Comparison of ENCODE assay signal across 16 cellular contexts in genomic region chr4:8475751-8476575, GRCh38. TPM values are rescaled to one million over a fixed set of nuclear protein-coding genes. Genes with fewer than 3 reads are reported as not detected.
DNase-seq lines count a peak whose midpoint lies in the region; ATAC-seq and TF ChIP-seq lines count a peak whose summit lies in the region.
"Had no signal": no experiment of that assay in that cellular context is flagged by ENCODE, and none has a peak within 500 bp of the region (broad histone marks: within the 10 kb centered on the region; RNA-seq: fewer than 3 reads in every experiment).

No MANE protein-coding gene starts in this region.

- no peak overlapping the region for H3K4me2 ChIP-seq in neural progenitor cell

- no peaks in the 10 kb centered on the region for H3K79me2 ChIP-seq in neural progenitor cell (ENCODE audit: low read depth)

- H3K4me3 ChIP-seq in H7 (ENCODE audit: insufficient read depth, low read depth, low read length) (no peak overlapping the region), neural progenitor cell (no peak overlapping the region)

- DNase-seq in H7 (peak; percentile 46), neural progenitor cell (ENCODE audit: low spot score) (no peak), epidermal melanocyte (ENCODE audit: insufficient read length, low spot score) (no peak), left colon (no peak)
- no peak for DNase-seq in stimulated activated effector memory CD8-positive, alpha-beta T cell treated with anti-CD3 and anti-CD28 coated beads, Interleukin-12 subunit alpha, Interleukin-12 subunit beta, amount 100 ng/mL, for 72 hours (ENCODE audit: low spot score in 2 of 2)
- DNase-seq: CD8-positive, alpha-beta T cell; COR-L47; DMS153; DND-41; GDM1; IMR-90 had no signal

- H3F3A ChIP-seq in neural progenitor cell (ENCODE audit: low read depth), result no peaks in the 10 kb centered on the region

- no peak overlapping the region for H3K9ac ChIP-seq in neural progenitor cell

- no peaks in the 10 kb centered on the region for H4K20me1 ChIP-seq in neural progenitor cell (ENCODE audit: low read depth)

- H3K4me3 Mint-ChIP-seq in brain (no peak overlapping the region), neural progenitor cell (peak overlapping the region; percentile 63)
- H3K4me3 Mint-ChIP-seq in stimulated activated effector memory CD8-positive, alpha-beta T cell treated with anti-CD3 and anti-CD28 coated beads, Interleukin-12 subunit alpha, Interleukin-12 subunit beta, amount 100 ng/mL, for 72 hours, result no peak overlapping the region
- H3K4me3 Mint-ChIP-seq: B cell; CD14-positive monocyte; CD8-positive, alpha-beta T cell had no signal

- ATAC-seq in stimulated activated effector memory CD8-positive, alpha-beta T cell treated with anti-CD3 and anti-CD28 coated beads, Interleukin-12 subunit alpha, Interleukin-12 subunit beta, amount 100 ng/mL, for 72 hours, result peak; percentile 29
- ATAC-seq in left colon (no peak), HG02759 (IDR thresholded peaks at IDR 0.05; ENCODE audit: unreplicated experiment) (no peak)
- ATAC-seq: CD8-positive, alpha-beta T cell; HCT116 had no signal

- peaks cover 14% of the 10 kb centered on the region for H3K4me1 Mint-ChIP-seq in brain
- peaks cover 27% of the 10 kb centered on the region for H3K4me1 Mint-ChIP-seq in neural progenitor cell
- H3K4me1 Mint-ChIP-seq in stimulated activated effector memory CD8-positive, alpha-beta T cell treated with anti-CD3 and anti-CD28 coated beads, Interleukin-12 subunit alpha, Interleukin-12 subunit beta, amount 100 ng/mL, for 72 hours, result no peaks in the 10 kb centered on the region
- H3K4me1 Mint-ChIP-seq: B cell, CD14-positive monocyte had no signal

- H3K9me3 ChIP-seq in neural progenitor cell (ENCODE audit: low read depth), result no peaks in the 10 kb centered on the region

- H3K9me3 Mint-ChIP-seq in brain, result no peaks in the 10 kb centered on the region
- no peaks in the 10 kb centered on the region for H3K9me3 Mint-ChIP-seq in neural progenitor cell
- H3K9me3 Mint-ChIP-seq in stimulated activated effector memory CD8-positive, alpha-beta T cell treated with anti-CD3 and anti-CD28 coated beads, Interleukin-12 subunit alpha, Interleukin-12 subunit beta, amount 100 ng/mL, for 72 hours, result no peaks in the 10 kb centered on the region
- H3K9me3 Mint-ChIP-seq: CD8-positive, alpha-beta T cell had no signal

- no peaks in the 10 kb centered on the region for H3K27me3 ChIP-seq in H7 (ENCODE audit: control insufficient read depth, insufficient read depth, low read length)
- H3K27me3 ChIP-seq in neural progenitor cell, result no peaks in the 10 kb centered on the region

- H2AFZ ChIP-seq in neural progenitor cell (replicated peaks), result no peak overlapping the region

- peak overlapping the region in 3 of 5 experiments; percentile 68 to 74 (median 68) for H3K27ac Mint-ChIP-seq in brain
- H3K27ac Mint-ChIP-seq in neural progenitor cell, result peak overlapping the region; percentile 46
- H3K27ac Mint-ChIP-seq in stimulated activated effector memory CD8-positive, alpha-beta T cell treated with anti-CD3 and anti-CD28 coated beads, Interleukin-12 subunit alpha, Interleukin-12 subunit beta, amount 100 ng/mL, for 72 hours, result peak overlapping the region; percentile 64
- H3K27ac Mint-ChIP-seq: B cell; CD8-positive, alpha-beta T cell had no signal

- H3K4me1 ChIP-seq in neural progenitor cell, result peaks cover 4% of the 10 kb centered on the region

- no peaks in the 10 kb centered on the region for H3K27me3 Mint-ChIP-seq in brain
- peaks cover 5% of the 10 kb centered on the region for H3K27me3 Mint-ChIP-seq in neural progenitor cell (ENCODE audit: insufficient read depth, low read depth)
- H3K27me3 Mint-ChIP-seq: B cell had no signal

- H3K36me3 Mint-ChIP-seq in brain (peaks cover 13% of the 10 kb centered on the region), neural progenitor cell (peaks cover 7% of the 10 kb centered on the region)
- peaks cover 19% of the 10 kb centered on the region for H3K36me3 Mint-ChIP-seq in stimulated activated effector memory CD8-positive, alpha-beta T cell treated with anti-CD3 and anti-CD28 coated beads, Interleukin-12 subunit alpha, Interleukin-12 subunit beta, amount 100 ng/mL, for 72 hours

- TF ChIP-seq CTCF in brain (conservative IDR thresholded peaks at IDR 0.05) (no peak), neural progenitor cell (IDR thresholded peaks at IDR 0.05) (no peak)

- H3K36me3 ChIP-seq in H7 (replicated peaks; ENCODE audit: control insufficient read depth, insufficient read depth, low read length), result peaks cover 7% of the 10 kb centered on the region
- H3K36me3 ChIP-seq in neural progenitor cell, result no peaks in the 10 kb centered on the region

- no peak overlapping the region for H3K27ac ChIP-seq in neural progenitor cell

- intact Hi-C loops in left colon (cut with DNase I, micrococcal nuclease), result no loop called here

RNA-seq across cellular contexts. Expression of gene TRMT44, which starts 35.4 kb away (rescaled TPM):
- 35.5 and 42.2 TPM in 2 replicates for total RNA-seq in H7 (2014; rRNA removed; shearing (Covaris generic))
- polyA plus RNA-seq in brain (ENCODE audit: insufficient read depth, low read depth, low replicate concordance), result 6.3 TPM
- total RNA-seq in neural progenitor cell (ENCODE audit: low replicate concordance) (19.9 and 24.2 TPM in 2 replicates), left colon (10 to 100 TPM; 14.3 to 16.4 TPM)

RNA-seq across cellular contexts. Expression of gene ACOX3, which starts 35.4 kb away (rescaled TPM):
- total RNA-seq in H7 (2014; rRNA removed; shearing (Covaris generic)), result 24.4 and 40.8 TPM in 2 replicates
- polyA plus RNA-seq in brain (ENCODE audit: insufficient read depth, low read depth, low replicate concordance), result 15.2 TPM
- total RNA-seq in neural progenitor cell (ENCODE audit: low replicate concordance) (14.0 and 20.1 TPM in 2 replicates), left colon (10 to 100 TPM; 25.9 to 29.7 TPM)
